In genomic region chr15:39864116-39864515, GRCh38 we compare ENCODE assay signal across 1 cellular context.
TF ChIP-seq lines count a peak whose summit lies in the region.

No MANE protein-coding gene starts in this region.

TF ChIP-seq in WTC11, 78 proteins besides CTCF, POLR2A, EP300 and RAD21 (continued from another document):
- TF ChIP-seq, protein P1, sequence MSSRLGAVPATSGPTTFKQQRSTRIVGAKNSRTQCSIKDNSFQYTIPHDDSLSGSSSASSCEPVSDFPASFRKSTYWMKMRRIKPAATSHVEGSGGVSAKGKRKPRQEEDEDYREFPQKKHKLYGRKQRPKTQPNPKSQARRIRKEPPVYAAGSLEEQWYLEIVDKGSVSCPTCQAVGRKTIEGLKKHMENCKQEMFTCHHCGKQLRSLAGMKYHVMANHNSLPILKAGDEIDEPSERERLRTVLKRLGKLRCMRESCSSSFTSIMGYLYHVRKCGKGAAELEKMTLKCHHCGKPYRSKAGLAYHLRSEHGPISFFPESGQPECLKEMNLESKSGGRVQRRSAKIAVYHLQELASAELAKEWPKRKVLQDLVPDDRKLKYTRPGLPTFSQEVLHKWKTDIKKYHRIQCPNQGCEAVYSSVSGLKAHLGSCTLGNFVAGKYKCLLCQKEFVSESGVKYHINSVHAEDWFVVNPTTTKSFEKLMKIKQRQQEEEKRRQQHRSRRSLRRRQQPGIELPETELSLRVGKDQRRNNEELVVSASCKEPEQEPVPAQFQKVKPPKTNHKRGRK (CRISPR knock-in tag; IDR thresholded peaks at IDR 0.05; ENCODE audit: borderline replicate concordance): no peak
- no peak for TF ChIP-seq FOXP4 (CRISPR knock-in tag; IDR thresholded peaks at IDR 0.05)
- TF ChIP-seq SP1 (CRISPR knock-in tag; conservative IDR thresholded peaks at IDR 0.05): no peak
- TF ChIP-seq CREB1 (CRISPR knock-in tag; IDR thresholded peaks at IDR 0.05): no peak
- TF ChIP-seq, protein P2, sequence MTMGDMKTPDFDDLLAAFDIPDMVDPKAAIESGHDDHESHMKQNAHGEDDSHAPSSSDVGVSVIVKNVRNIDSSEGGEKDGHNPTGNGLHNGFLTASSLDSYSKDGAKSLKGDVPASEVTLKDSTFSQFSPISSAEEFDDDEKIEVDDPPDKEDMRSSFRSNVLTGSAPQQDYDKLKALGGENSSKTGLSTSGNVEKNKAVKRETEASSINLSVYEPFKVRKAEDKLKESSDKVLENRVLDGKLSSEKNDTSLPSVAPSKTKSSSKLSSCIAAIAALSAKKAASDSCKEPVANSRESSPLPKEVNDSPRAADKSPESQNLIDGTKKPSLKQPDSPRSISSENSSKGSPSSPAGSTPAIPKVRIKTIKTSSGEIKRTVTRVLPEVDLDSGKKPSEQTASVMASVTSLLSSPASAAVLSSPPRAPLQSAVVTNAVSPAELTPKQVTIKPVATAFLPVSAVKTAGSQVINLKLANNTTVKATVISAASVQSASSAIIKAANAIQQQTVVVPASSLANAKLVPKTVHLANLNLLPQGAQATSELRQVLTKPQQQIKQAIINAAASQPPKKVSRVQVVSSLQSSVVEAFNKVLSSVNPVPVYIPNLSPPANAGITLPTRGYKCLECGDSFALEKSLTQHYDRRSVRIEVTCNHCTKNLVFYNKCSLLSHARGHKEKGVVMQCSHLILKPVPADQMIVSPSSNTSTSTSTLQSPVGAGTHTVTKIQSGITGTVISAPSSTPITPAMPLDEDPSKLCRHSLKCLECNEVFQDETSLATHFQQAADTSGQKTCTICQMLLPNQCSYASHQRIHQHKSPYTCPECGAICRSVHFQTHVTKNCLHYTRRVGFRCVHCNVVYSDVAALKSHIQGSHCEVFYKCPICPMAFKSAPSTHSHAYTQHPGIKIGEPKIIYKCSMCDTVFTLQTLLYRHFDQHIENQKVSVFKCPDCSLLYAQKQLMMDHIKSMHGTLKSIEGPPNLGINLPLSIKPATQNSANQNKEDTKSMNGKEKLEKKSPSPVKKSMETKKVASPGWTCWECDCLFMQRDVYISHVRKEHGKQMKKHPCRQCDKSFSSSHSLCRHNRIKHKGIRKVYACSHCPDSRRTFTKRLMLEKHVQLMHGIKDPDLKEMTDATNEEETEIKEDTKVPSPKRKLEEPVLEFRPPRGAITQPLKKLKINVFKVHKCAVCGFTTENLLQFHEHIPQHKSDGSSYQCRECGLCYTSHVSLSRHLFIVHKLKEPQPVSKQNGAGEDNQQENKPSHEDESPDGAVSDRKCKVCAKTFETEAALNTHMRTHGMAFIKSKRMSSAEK (CRISPR knock-in tag; IDR thresholded peaks at IDR 0.05; ENCODE audit: borderline replicate concordance): no peak
- TF ChIP-seq, protein P3, sequence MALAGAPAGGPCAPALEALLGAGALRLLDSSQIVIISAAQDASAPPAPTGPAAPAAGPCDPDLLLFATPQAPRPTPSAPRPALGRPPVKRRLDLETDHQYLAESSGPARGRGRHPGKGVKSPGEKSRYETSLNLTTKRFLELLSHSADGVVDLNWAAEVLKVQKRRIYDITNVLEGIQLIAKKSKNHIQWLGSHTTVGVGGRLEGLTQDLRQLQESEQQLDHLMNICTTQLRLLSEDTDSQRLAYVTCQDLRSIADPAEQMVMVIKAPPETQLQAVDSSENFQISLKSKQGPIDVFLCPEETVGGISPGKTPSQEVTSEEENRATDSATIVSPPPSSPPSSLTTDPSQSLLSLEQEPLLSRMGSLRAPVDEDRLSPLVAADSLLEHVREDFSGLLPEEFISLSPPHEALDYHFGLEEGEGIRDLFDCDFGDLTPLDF (CRISPR knock-in tag; IDR thresholded peaks at IDR 0.05): no peak
- TF ChIP-seq, protein P4, sequence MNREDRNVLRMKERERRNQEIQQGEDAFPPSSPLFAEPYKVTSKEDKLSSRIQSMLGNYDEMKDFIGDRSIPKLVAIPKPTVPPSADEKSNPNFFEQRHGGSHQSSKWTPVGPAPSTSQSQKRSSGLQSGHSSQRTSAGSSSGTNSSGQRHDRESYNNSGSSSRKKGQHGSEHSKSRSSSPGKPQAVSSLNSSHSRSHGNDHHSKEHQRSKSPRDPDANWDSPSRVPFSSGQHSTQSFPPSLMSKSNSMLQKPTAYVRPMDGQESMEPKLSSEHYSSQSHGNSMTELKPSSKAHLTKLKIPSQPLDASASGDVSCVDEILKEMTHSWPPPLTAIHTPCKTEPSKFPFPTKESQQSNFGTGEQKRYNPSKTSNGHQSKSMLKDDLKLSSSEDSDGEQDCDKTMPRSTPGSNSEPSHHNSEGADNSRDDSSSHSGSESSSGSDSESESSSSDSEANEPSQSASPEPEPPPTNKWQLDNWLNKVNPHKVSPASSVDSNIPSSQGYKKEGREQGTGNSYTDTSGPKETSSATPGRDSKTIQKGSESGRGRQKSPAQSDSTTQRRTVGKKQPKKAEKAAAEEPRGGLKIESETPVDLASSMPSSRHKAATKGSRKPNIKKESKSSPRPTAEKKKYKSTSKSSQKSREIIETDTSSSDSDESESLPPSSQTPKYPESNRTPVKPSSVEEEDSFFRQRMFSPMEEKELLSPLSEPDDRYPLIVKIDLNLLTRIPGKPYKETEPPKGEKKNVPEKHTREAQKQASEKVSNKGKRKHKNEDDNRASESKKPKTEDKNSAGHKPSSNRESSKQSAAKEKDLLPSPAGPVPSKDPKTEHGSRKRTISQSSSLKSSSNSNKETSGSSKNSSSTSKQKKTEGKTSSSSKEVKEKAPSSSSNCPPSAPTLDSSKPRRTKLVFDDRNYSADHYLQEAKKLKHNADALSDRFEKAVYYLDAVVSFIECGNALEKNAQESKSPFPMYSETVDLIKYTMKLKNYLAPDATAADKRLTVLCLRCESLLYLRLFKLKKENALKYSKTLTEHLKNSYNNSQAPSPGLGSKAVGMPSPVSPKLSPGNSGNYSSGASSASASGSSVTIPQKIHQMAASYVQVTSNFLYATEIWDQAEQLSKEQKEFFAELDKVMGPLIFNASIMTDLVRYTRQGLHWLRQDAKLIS (CRISPR knock-in tag; IDR thresholded peaks at IDR 0.05; ENCODE audit: borderline replicate concordance): no peak
- no peak for TF ChIP-seq ZNF423 (CRISPR knock-in tag; IDR thresholded peaks at IDR 0.05)
- TF ChIP-seq PRRX2 (CRISPR knock-in tag; IDR thresholded peaks at IDR 0.05): no peak
- TF ChIP-seq MAX (CRISPR knock-in tag; IDR thresholded peaks at IDR 0.05): no peak
- TF ChIP-seq FOXK1 (CRISPR knock-in tag; IDR thresholded peaks at IDR 0.05): no peak
- TF ChIP-seq, protein P5, sequence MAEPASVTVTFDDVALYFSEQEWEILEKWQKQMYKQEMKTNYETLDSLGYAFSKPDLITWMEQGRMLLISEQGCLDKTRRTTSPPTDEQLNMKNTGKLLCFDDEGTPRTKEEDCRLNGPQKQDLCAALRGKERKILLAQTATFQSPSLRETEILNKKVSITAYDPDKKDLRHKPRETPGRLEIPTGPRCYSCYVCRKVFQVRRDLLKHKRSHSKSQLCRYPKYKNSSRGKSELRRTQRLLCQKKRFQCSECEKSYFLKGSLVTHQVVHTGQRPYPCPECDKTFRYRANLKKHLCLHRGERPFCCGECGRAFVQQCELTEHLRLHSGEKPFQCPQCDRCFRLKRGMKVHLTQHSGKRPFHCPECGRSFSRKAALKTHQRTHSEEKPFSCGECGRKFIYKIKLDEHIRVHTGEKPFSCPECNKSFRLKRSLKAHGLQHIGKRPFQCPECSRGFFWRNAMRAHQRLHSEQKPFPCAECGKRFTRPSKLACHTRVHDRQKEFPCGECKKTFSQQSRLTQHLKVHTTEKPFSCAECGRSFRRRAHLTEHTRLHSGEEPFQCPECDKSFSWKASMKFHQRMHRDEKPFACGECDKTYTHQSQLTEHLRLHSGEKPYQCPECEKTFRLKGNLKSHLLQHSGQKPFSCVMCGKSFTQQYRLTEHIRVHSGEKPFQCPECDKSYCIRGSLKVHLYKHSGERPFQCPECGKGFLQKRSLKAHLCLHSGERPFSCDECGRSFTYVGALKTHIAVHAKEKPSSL (CRISPR knock-in tag; conservative IDR thresholded peaks at IDR 0.05): no peak
- TF ChIP-seq, protein P6, sequence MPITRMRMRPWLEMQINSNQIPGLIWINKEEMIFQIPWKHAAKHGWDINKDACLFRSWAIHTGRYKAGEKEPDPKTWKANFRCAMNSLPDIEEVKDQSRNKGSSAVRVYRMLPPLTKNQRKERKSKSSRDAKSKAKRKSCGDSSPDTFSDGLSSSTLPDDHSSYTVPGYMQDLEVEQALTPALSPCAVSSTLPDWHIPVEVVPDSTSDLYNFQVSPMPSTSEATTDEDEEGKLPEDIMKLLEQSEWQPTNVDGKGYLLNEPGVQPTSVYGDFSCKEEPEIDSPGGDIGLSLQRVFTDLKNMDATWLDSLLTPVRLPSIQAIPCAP (CRISPR knock-in tag; IDR thresholded peaks at IDR 0.05): no peak
TF ChIP-seq in WTC11: peak in this region for 0.
